19 cellular contexts compared by ENCODE assay signal in the genomic region with DNA sequence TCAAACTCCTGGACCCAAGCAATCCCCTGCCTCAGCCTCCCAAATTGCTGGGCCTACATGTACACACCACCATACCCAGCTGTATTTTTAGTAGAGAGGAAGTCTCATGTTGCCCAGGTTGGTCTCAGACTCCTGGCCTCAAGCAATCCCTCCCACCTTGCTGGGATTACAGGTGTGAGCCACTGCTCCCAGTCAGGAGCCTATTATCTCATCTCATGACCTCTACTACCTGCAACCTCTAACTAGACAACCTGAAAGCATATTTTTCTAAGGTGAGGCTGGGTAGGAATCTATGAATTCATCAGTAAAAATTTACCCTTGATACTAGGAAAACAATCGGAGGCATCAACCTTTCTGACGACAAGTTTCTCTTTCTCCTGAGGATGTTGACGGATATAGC.
"Had no signal": no experiment of that assay in that cellular context is flagged by ENCODE, and none has a peak within 500 bp of the region (broad histone marks: within the 10 kb centered on the region; RNA-seq: fewer than 3 reads in every experiment).

No MANE protein-coding gene starts in this region.

- H3K27me3 ChIP-seq: heart right ventricle, spleen, testis, upper lobe of left lung had no signal

- ATAC-seq: activated CD4-positive, CD25-positive, alpha-beta regulatory T cell treated with anti-CD3 and anti-CD28 coated beads, Interleukin-2, amount 50 U/mL, for 24 hours; activated T-cell treated with anti-CD3 and anti-CD28 coated beads, Interleukin-2, amount 50 U/mL, for 4 hours; left lobe of liver; natural killer cell treated with Interleukin-12 subunit alpha and Interleukin-12 subunit beta and Interleukin-15 and Interleukin-18, amount 100 ng/mL, for 72 hours had no signal

- H3K27ac ChIP-seq: coronary artery, heart right ventricle, prostate gland, spleen, testis, upper lobe of left lung had no signal

- H3K4me3 ChIP-seq: coronary artery, heart right ventricle, prostate gland, spleen, testis, upper lobe of left lung had no signal

- H3K4me1 ChIP-seq: testis had no signal

- H3K27me3 Mint-ChIP-seq: activated CD4-positive, alpha-beta T cell treated with anti-CD3 and anti-CD28 coated beads, Interleukin-2, amount 10 ng/mL, durations not matched to agents 24 days and 14 days; activated naive CD8-positive, alpha-beta T cell treated with anti-CD3 and anti-CD28 coated beads, Interleukin-2, amount 10 ng/mL, durations not matched to agents 7 days and 5 days; natural killer cell treated with Interleukin-12 subunit alpha and Interleukin-12 subunit beta and Interleukin-15 and Interleukin-18, amount 100 ng/mL, for 72 hours had no signal

- H3K4me3 Mint-ChIP-seq: activated CD4-positive, alpha-beta T cell treated with anti-CD3 and anti-CD28 coated beads, Interleukin-2, amount 10 ng/mL, durations not matched to agents 24 days and 14 days; activated naive CD4-positive, alpha-beta T cell treated with anti-CD3 and anti-CD28 coated beads for 36 hours; activated naive CD8-positive, alpha-beta T cell treated with anti-CD3 and anti-CD28 coated beads, Interleukin-2, amount 10 ng/mL, durations not matched to agents 7 days and 5 days; activated T-cell treated with anti-CD3 and anti-CD28 coated beads, Interleukin-2, amount 50 U/mL, for 4 hours; natural killer cell treated with Interleukin-12 subunit alpha and Interleukin-12 subunit beta and Interleukin-15 and Interleukin-18, amount 100 ng/mL, for 72 hours had no signal

- H3K36me3 ChIP-seq: prostate gland had no signal

- H3K9me3 Mint-ChIP-seq: activated CD4-positive, alpha-beta T cell treated with anti-CD3 and anti-CD28 coated beads, Interleukin-2, amount 10 ng/mL, durations not matched to agents 24 days and 14 days; activated naive CD4-positive, alpha-beta T cell treated with anti-CD3 and anti-CD28 coated beads for 36 hours; activated naive CD8-positive, alpha-beta T cell treated with anti-CD3 and anti-CD28 coated beads, Interleukin-2, amount 10 ng/mL, durations not matched to agents 7 days and 5 days; activated T-cell treated with anti-CD3 and anti-CD28 coated beads, Interleukin-2, amount 50 U/mL, for 4 hours; natural killer cell treated with Interleukin-12 subunit alpha and Interleukin-12 subunit beta and Interleukin-15 and Interleukin-18, amount 100 ng/mL, for 72 hours had no signal

- H3K9me3 ChIP-seq: heart right ventricle, prostate gland, spleen, testis, upper lobe of left lung had no signal

- DNase-seq: activated CD4-positive, alpha-beta T cell treated with anti-CD3 and anti-CD28 coated beads, Interleukin-2, amount 10 ng/mL, durations not matched to agents 24 days and 14 days; activated CD8-positive, alpha-beta memory T cell treated with anti-CD3 and anti-CD28 coated beads, Interleukin-2, amount 50 U/mL, for 48 hours; activated naive CD4-positive, alpha-beta T cell treated with anti-CD3 and anti-CD28 coated beads for 36 hours; activated naive CD8-positive, alpha-beta T cell treated with anti-CD3 and anti-CD28 coated beads, Interleukin-2, amount 10 ng/mL, durations not matched to agents 7 days and 5 days; activated T-cell treated with anti-CD3 and anti-CD28 coated beads, Interleukin-2, amount 50 U/mL, for 4 hours; amniotic stem cell; cerebellar nuclear complex; heart right ventricle; midbrain; spleen; stimulated activated CD4-positive, alpha-beta T cell treated with anti-CD3 and anti-CD28 coated beads, Interleukin-4, amount 100 ng/mL, for 1 hour; stimulated activated naive CD4-positive, alpha-beta T cell; testis; upper lobe of left lung had no signal

- H3K27ac Mint-ChIP-seq: activated CD4-positive, alpha-beta T cell treated with anti-CD3 and anti-CD28 coated beads, Interleukin-2, amount 10 ng/mL, durations not matched to agents 24 days and 14 days; activated naive CD4-positive, alpha-beta T cell treated with anti-CD3 and anti-CD28 coated beads for 36 hours; activated naive CD8-positive, alpha-beta T cell treated with anti-CD3 and anti-CD28 coated beads, Interleukin-2, amount 10 ng/mL, durations not matched to agents 7 days and 5 days; natural killer cell treated with Interleukin-12 subunit alpha and Interleukin-12 subunit beta and Interleukin-15 and Interleukin-18, amount 100 ng/mL, for 72 hours had no signal
